ENCODE assay signal across 8 cellular contexts in the genomic region with DNA sequence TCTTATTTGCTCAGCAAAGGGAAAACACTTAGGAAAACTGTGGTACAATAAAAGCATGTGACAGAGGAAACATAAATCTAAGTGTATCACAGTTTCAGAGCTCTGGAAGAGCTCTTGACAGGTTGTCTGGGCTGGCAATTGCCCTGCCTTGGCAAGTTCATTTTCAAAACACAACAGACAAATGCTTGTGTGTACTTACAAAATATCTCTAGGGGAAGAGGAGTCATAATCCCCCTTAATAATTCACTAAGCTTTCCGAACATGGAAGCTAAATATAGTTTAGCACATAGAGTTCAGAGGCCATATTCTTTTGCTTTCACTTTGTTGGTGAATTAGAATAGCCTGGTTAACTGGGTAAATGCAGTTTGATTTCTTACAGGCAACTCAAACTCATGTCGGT.
A peak's percentile ranks its signal among the peaks of the same experiment; 100 is the strongest.
DNase-seq lines count a peak whose midpoint lies in the region; TF ChIP-seq lines count a peak whose summit lies in the region.

No MANE protein-coding gene starts in this region.

- H3K27me3 ChIP-seq in subcutaneous abdominal adipose tissue (ENCODE audit: control insufficient read depth in 5 of 5, insufficient read depth in 4 of 5, low read length in 5 of 5): no peaks in the 10 kb centered on the region

- DNase-seq in NCI-H510A treated with DMSO at 0.1 percent for 48 hours (lab: John Stamatoyannopoulos, UW): peak; percentile 6
- DNase-seq in NCI-H510A (lab: John Stamatoyannopoulos, UW): no peak
- peak; percentile 75 for DNase-seq in NCI-H1105 treated with DMSO at 0.1 percent for 48 hours (lab: John Stamatoyannopoulos, UW)
- DNase-seq in fibroblast of the aortic adventitia (ENCODE audit: low read depth): peak; percentile 17
- no peak for DNase-seq in SHP77 treated with DMSO at 0.1 percent for 48 hours (lab: John Stamatoyannopoulos, UW)
- no peak for DNase-seq in stimulated activated CD4-positive, alpha-beta T cell treated with anti-CD3 and anti-CD28 coated beads, Interleukin-2, amount 100 ng/mL, for 24 hours
- DNase-seq in stimulated activated CD4-positive, alpha-beta T cell treated with anti-CD3 and anti-CD28 coated beads, Interleukin-4, amount 100 ng/mL, for 4 hours: no peak

- no peaks in the 10 kb centered on the region for H3K9me3 ChIP-seq in subcutaneous abdominal adipose tissue (ENCODE audit: control insufficient read depth in 5 of 5, low read length in 5 of 5)

- peak overlapping the region in 3 of 5 donors; percentile 48 to 54 (median 53) for H3K9ac ChIP-seq in subcutaneous abdominal adipose tissue (ENCODE audit: low read length in 5 of 5)

- H3K4me1 ChIP-seq in subcutaneous abdominal adipose tissue (ENCODE audit: control insufficient read depth in 5 of 5, insufficient read depth in 5 of 5, low read length in 5 of 5): peaks cover 0 to 2% (median 0%) of the 10 kb centered on the region in 5 donors

- TF ChIP-seq CTCF in fibroblast of the aortic adventitia (IDR thresholded peaks at IDR 0.05; ENCODE audit: insufficient read depth, low read length): no peak

- H3K36me3 ChIP-seq in subcutaneous abdominal adipose tissue (ENCODE audit: control insufficient read depth in 5 of 5, insufficient read depth in 5 of 5, low read length in 5 of 5): no peaks in the 10 kb centered on the region

- H3K4me3 ChIP-seq in fibroblast of the aortic adventitia (ENCODE audit: low read depth, low read length): peak overlapping the region; percentile 15
- peak overlapping the region in 4 of 5 donors; percentile 42 to 66 (median 52) for H3K4me3 ChIP-seq in subcutaneous abdominal adipose tissue (ENCODE audit: low read depth in 1 of 5, low read length in 5 of 5)

- no peak overlapping the region for H3K27ac ChIP-seq in subcutaneous abdominal adipose tissue (ENCODE audit: low read depth, low read length)

Comparison
In these comparisons a context has a peak if more than half of its experiments do, and no peak if none do; other contexts are left out.
1. DNase-seq: peak in NCI-H510A treated with DMSO at 0.1 percent for 48 hours (single experiment), NCI-H1105 treated with DMSO at 0.1 percent for 48 hours (single experiment) and fibroblast of the aortic adventitia (single experiment); none in NCI-H510A (single experiment), SHP77 treated with DMSO at 0.1 percent for 48 hours (single experiment), stimulated activated CD4-positive, alpha-beta T cell treated with anti-CD3 and anti-CD28 coated beads, Interleukin-2, amount 100 ng/mL, for 24 hours (0 of 2) and stimulated activated CD4-positive, alpha-beta T cell treated with anti-CD3 and anti-CD28 coated beads, Interleukin-4, amount 100 ng/mL, for 4 hours (0 of 2).